In genomic region chr9:129888085-129888808, GRCh38 we compare ENCODE assay signal across 8 cellular contexts. TPM values are rescaled to one million over a fixed set of nuclear protein-coding genes. Genes with fewer than 3 reads are reported as not detected.
DNase-seq lines count a peak whose midpoint lies in the region; ATAC-seq and TF ChIP-seq lines count a peak whose summit lies in the region.

No MANE protein-coding gene starts in this region.

- peak; percentile 57 for ATAC-seq in GM18868 (IDR thresholded peaks at IDR 0.05; ENCODE audit: unreplicated experiment)
- ATAC-seq in HG03039 (IDR thresholded peaks at IDR 0.05; ENCODE audit: unreplicated experiment), result peak; percentile 47
- peak; percentile 66 for ATAC-seq in naive thymus-derived CD4-positive, alpha-beta T cell

- peaks cover 50 to 69% of the 10 kb centered on the region in 2 donors for H3K4me1 ChIP-seq in naive thymus-derived CD4-positive, alpha-beta T cell (ENCODE audit: control insufficient read depth in 2 of 2, insufficient read depth in 2 of 2, low read length in 2 of 2)
- peaks cover 39% of the 10 kb centered on the region for H3K4me1 ChIP-seq in suprapubic skin

- no peak for TF ChIP-seq CTCF in suprapubic skin (IDR thresholded peaks at IDR 0.05)

- TF ChIP-seq EP300 in suprapubic skin (IDR thresholded peaks at IDR 0.05), result no peak

- no peak for TF ChIP-seq POLR2A in suprapubic skin (IDR thresholded peaks at IDR 0.05)

- H3K9me3 ChIP-seq in naive thymus-derived CD4-positive, alpha-beta T cell (ENCODE audit: control insufficient read depth in 2 of 3, low read length in 3 of 3), result no peaks in the 10 kb centered on the region
- H3K9me3 ChIP-seq in suprapubic skin, result no peaks in the 10 kb centered on the region

- CTCF ChIA-PET in activated naive CD4-positive, alpha-beta T cell treated with anti-CD3 and anti-CD28 coated beads for 36 hours (lab: Charles Lee), result interaction anchor here (0.9 to 2.2 kb wide), 3 partner anchors 48 to 152 kb away, joined by 3 to 12 read pairs (median 4); no protein-coding TSS in a partner anchor
- CTCF ChIA-PET in naive thymus-derived CD4-positive, alpha-beta T cell (lab: Charles Lee), result interaction anchor here (0.7 to 1.4 kb wide), 4 partner anchors 54 to 212 kb away, joined by 3 to 4 read pairs (median 4); partner anchors contain the start of gene GPR107

- peaks cover 72% of the 10 kb centered on the region for H3K4me1 Mint-ChIP-seq in activated naive CD4-positive, alpha-beta T cell treated with anti-CD3 and anti-CD28 coated beads for 36 hours (ENCODE audit: low read depth)
- H3K4me1 Mint-ChIP-seq in naive thymus-derived CD4-positive, alpha-beta T cell, result peaks cover 62 to 95% (median 74%) of the 10 kb centered on the region in 7 donors

- WGBS in suprapubic skin, result 85% methylated on average over 26 of the region's 26 CpGs

- intact Hi-C loops in activated naive CD4-positive, alpha-beta T cell treated with anti-CD3 and anti-CD28 coated beads for 36 hours (cut with micrococcal nuclease), result loop anchor here (1.0 to 10.0 kb wide), 7 partner anchors 56 to 1384 kb away; partner anchors contain the start of gene FNBP1
- intact Hi-C loops in naive thymus-derived CD4-positive, alpha-beta T cell (cut with micrococcal nuclease), result loop anchor here (1.0 to 5.0 kb wide), 13 partner anchors 34 to 476 kb away; partner anchors contain the start of genes C9orf78 (in 1 of the 2), FNBP1 (in 1 of the 2), NTMT1 (in 1 of the 2) and USP20 (in 1 of the 2)

- no peaks in the 10 kb centered on the region for H3K27me3 Mint-ChIP-seq in activated naive CD4-positive, alpha-beta T cell treated with anti-CD3 and anti-CD28 coated beads for 36 hours (ENCODE audit: low read depth)
- H3K27me3 Mint-ChIP-seq in naive thymus-derived CD4-positive, alpha-beta T cell, result peaks cover 0 to 4% (median 0%) of the 10 kb centered on the region in 5 donors

- peaks cover 29% of the 10 kb centered on the region for H3K36me3 Mint-ChIP-seq in activated naive CD4-positive, alpha-beta T cell treated with anti-CD3 and anti-CD28 coated beads for 36 hours (ENCODE audit: low read depth)
- H3K36me3 Mint-ChIP-seq in naive thymus-derived CD4-positive, alpha-beta T cell, result peaks cover 0 to 48% (median 8%) of the 10 kb centered on the region in 5 donors

- peak overlapping the region; percentile 58 for H3K4me3 ChIP-seq in naive thymus-derived CD4-positive, alpha-beta T cell (ENCODE audit: low read length)
- H3K4me3 ChIP-seq in suprapubic skin, result peak overlapping the region; percentile 3

- H3K27ac Mint-ChIP-seq in activated naive CD4-positive, alpha-beta T cell treated with anti-CD3 and anti-CD28 coated beads for 36 hours, result peak overlapping the region; percentile 99
- H3K27ac Mint-ChIP-seq in naive thymus-derived CD4-positive, alpha-beta T cell, result peak overlapping the region; percentile 97 to 100 (median 100)

- H3K9me3 Mint-ChIP-seq in activated naive CD4-positive, alpha-beta T cell treated with anti-CD3 and anti-CD28 coated beads for 36 hours, result no peaks in the 10 kb centered on the region
- peaks cover 0 to 14% (median 0%) of the 10 kb centered on the region in 11 donors for H3K9me3 Mint-ChIP-seq in naive thymus-derived CD4-positive, alpha-beta T cell

- H3K27me3 ChIP-seq in naive thymus-derived CD4-positive, alpha-beta T cell (ENCODE audit: control insufficient read depth in 2 of 2, insufficient read depth in 2 of 2, low read length in 2 of 2), result no peaks in the 10 kb centered on the region
- H3K27me3 ChIP-seq in suprapubic skin, result no peaks in the 10 kb centered on the region

- H3K36me3 ChIP-seq in naive thymus-derived CD4-positive, alpha-beta T cell (ENCODE audit: control insufficient read depth in 2 of 3, insufficient read depth in 3 of 3, low read length in 3 of 3), result peaks cover 0 to 5% (median 0%) of the 10 kb centered on the region in 3 experiments
- H3K36me3 ChIP-seq in suprapubic skin, result peaks cover 25% of the 10 kb centered on the region

- DNase-seq in SKM-1 (lab: John Stamatoyannopoulos, UW; ENCODE audit: unreplicated experiment) (peak; percentile 95), suprapubic skin (ENCODE audit: low spot score in 2 of 2) (no peak), retina (no peak), hepatic stellate cell (ENCODE audit: low spot score) (no peak)
- DNase-seq in activated naive CD4-positive, alpha-beta T cell treated with anti-CD3 and anti-CD28 coated beads for 36 hours, result peak; percentile 98
- DNase-seq in naive thymus-derived CD4-positive, alpha-beta T cell, result peak; percentile 68 to 96 (median 95)

- H3K4me3 Mint-ChIP-seq in activated naive CD4-positive, alpha-beta T cell treated with anti-CD3 and anti-CD28 coated beads for 36 hours, result peak overlapping the region; percentile 92
- peak overlapping the region; percentile 85 to 98 (median 94) for H3K4me3 Mint-ChIP-seq in naive thymus-derived CD4-positive, alpha-beta T cell

- peak overlapping the region; percentile 99 for H3K27ac ChIP-seq in naive thymus-derived CD4-positive, alpha-beta T cell (ENCODE audit: low read depth, low read length)
- peak overlapping the region; percentile 10 for H3K27ac ChIP-seq in suprapubic skin

- POLR2A ChIA-PET in naive thymus-derived CD4-positive, alpha-beta T cell (lab: Charles Lee), result interaction anchor here (0.6 to 11.8 kb wide), 24 partner anchors 10 to 1186 kb away, joined by 3 to 202 read pairs (median 5); partner anchors contain the start of genes C9orf78, FNBP1, GPR107 and PKN3

RNA-seq across cellular contexts. Expression of gene USP20, which starts 53.0 kb away (rescaled TPM):
- total RNA-seq in activated naive CD4-positive, alpha-beta T cell treated with anti-CD3 and anti-CD28 coated beads for 36 hours, result 10 to 100 TPM; 54.7 to 54.9 TPM
- total RNA-seq in naive thymus-derived CD4-positive, alpha-beta T cell, result 100 to 1,000 TPM in 3 of 5 experiments, 10 to 100 TPM in 2; 94.9 to 156 (median 118) TPM
- polyA plus RNA-seq in naive thymus-derived CD4-positive, alpha-beta T cell, result 10 to 100 TPM; 41.0 to 87.2 TPM
- 10 to 100 TPM; 22.6 to 51.4 (median 34.4) TPM for total RNA-seq in suprapubic skin

RNA-seq across cellular contexts. Expression of gene C9orf78, which starts 53.2 kb away (rescaled TPM):
- 10 to 100 TPM; 45.3 to 45.7 TPM for total RNA-seq in activated naive CD4-positive, alpha-beta T cell treated with anti-CD3 and anti-CD28 coated beads for 36 hours
- 100 to 1,000 TPM in 2 of 5 experiments, 10 to 100 TPM in 3; 66.2 to 118 (median 95.8) TPM for total RNA-seq in naive thymus-derived CD4-positive, alpha-beta T cell
- polyA plus RNA-seq in naive thymus-derived CD4-positive, alpha-beta T cell, result 100 to 1,000 TPM; 175 to 234 TPM
- 10 to 100 TPM; 32.7 to 71.9 (median 43.7) TPM for total RNA-seq in suprapubic skin

Comparison
In these comparisons a context has a peak if more than half of its experiments do, and no peak if none do; other contexts are left out.
1. DNase-seq: peak in SKM-1 (single experiment), activated naive CD4-positive, alpha-beta T cell treated with anti-CD3 and anti-CD28 coated beads for 36 hours (single experiment) and naive thymus-derived CD4-positive, alpha-beta T cell (9 of 9); none in suprapubic skin (0 of 2), retina (single experiment) and hepatic stellate cell (single experiment).
2. Peak in every context shown above with its lines, with median percentiles within 50 percentile points of each other: ATAC-seq.